ENCODE assay signal across 14 cellular contexts in the genomic region with DNA sequence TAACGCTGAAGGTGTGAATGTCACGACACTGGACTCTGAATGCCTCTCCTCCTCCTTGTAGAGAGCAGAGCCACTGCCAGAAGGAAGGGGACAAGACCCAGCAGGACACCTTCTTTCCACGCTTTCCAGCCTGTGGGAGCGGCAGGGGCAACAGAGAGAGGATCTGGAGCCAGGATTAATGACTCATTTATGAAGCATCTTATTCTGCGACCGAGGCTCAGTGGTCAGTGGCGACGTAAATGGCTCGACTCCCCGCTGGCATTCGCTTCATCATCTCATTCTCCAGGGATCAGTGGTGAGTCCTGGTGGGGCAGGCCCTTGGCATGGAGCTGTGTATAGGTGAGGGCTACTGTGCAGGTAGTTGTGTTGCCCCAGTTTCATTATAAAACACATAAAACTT. TPM values are rescaled to one million over a fixed set of nuclear protein-coding genes. Genes with fewer than 3 reads are reported as not detected.
DNase-seq lines count a peak whose midpoint lies in the region; ATAC-seq and TF ChIP-seq lines count a peak whose summit lies in the region.
"Had no signal": no experiment of that assay in that cellular context is flagged by ENCODE, and none has a peak within 500 bp of the region (broad histone marks: within the 10 kb centered on the region; RNA-seq: fewer than 3 reads in every experiment).

No MANE protein-coding gene starts in this region.

- in situ Hi-C loops in Panc1 (cut with HindIII; ENCODE audit: low pct_unique_long_range_greater_than_20kb, low sequenced_read_pairs): no loop called here

- no peak overlapping the region for H3K27ac ChIP-seq in Panc1 (ENCODE audit: low read length)
- peak overlapping the region in 1 of 2 donors; percentile 20 for H3K27ac ChIP-seq in coronary artery
- H3K27ac ChIP-seq: BLaER1 had no signal

- no peak overlapping the region for H3K4me3 ChIP-seq in Panc1 (ENCODE audit: low read depth in 2 of 2, low read length in 2 of 2)
- no peak overlapping the region for H3K4me3 ChIP-seq in coronary artery
- H3K4me3 ChIP-seq: BLaER1, lung had no signal

- no peaks in the 10 kb centered on the region for H3K36me3 ChIP-seq in Panc1 (ENCODE audit: control insufficient read depth, insufficient read depth, low read length)

- POLR2A ChIA-PET in Panc1 (lab: Charles Lee): no interaction called here

- intact Hi-C loops in Panc1 (cut with micrococcal nuclease; ENCODE audit: unreplicated experiment): no loop called here

- H3K9me3 ChIP-seq in Panc1 (ENCODE audit: control insufficient read depth, insufficient read depth, low read depth, low read length): no peaks in the 10 kb centered on the region
- H3K9me3 ChIP-seq: BLaER1 had no signal

- ATAC-seq in Panc1 (peak; percentile 52), GM18858 (IDR thresholded peaks at IDR 0.05; ENCODE audit: unreplicated experiment) (no peak), GM18519 (IDR thresholded peaks at IDR 0.05; ENCODE audit: low FRiP score, unreplicated experiment) (no peak), GM18907 (IDR thresholded peaks at IDR 0.05; ENCODE audit: unreplicated experiment) (no peak)
- ATAC-seq: activated CD8-positive, alpha-beta T cell treated with anti-CD3 and anti-CD28 coated beads, Interleukin-2, amount 10 ng/mL, durations not matched to agents 7 days and 5 days; stimulated activated memory B cell treated with anti-CD40 and anti-IgM and Interleukin-4, amounts not matched to agents 10 μg/mL and 1 μg/mL and 100 μg/mL, for 72 hours had no signal

- peak; percentile 89 for DNase-seq in Daoy (ENCODE audit: low read depth)
- no peak for DNase-seq in Panc1 (ENCODE audit: low read depth, low spot score)
- DNase-seq in coronary artery (ENCODE audit: low spot score): peak; percentile 74
- DNase-seq in non-pigmented ciliary epithelial cell (ENCODE audit: low read depth): peak; percentile 51
- DNase-seq in effector CD4-positive, alpha-beta T cell: no peak
- DNase-seq: activated CD8-positive, alpha-beta T cell treated with anti-CD3 and anti-CD28 coated beads, Interleukin-2, amount 10 ng/mL, durations not matched to agents 7 days and 5 days; effector memory CD4-positive, alpha-beta T cell had no signal

- TF ChIP-seq CTCF in Panc1 (IDR thresholded peaks at IDR 0.05): no peak
- no peak for TF ChIP-seq CTCF in coronary artery (IDR thresholded peaks at IDR 0.05)

- BruUV-seq in Panc1 (replicated peaks; lab: Mats Ljungman, UMichigan): no TSS peak

- H3K27me3 ChIP-seq in Panc1 (ENCODE audit: control insufficient read depth, insufficient read depth, low read length): no peaks in the 10 kb centered on the region
- H3K27me3 ChIP-seq: BLaER1 had no signal

- H3K4me1 ChIP-seq in Panc1 (ENCODE audit: control insufficient read depth, insufficient read depth, low read length): peaks cover 14% of the 10 kb centered on the region

- CTCF ChIA-PET in Panc1 (lab: Charles Lee): no interaction called here

RNA-seq across cellular contexts. Expression of gene SLC37A1, which starts 4.6 kb away (rescaled TPM):
- total RNA-seq in Daoy (2014; rRNA removed; shearing (Covaris generic)): 10.9 and 23.2 TPM in 2 replicates
- total RNA-seq in Panc1 (2021; ENCODE audit: unreplicated experiment): 7.7 TPM
- 9.2 TPM for polyA plus RNA-seq in Panc1 (2012; ENCODE audit: insufficient read length)

RNA-seq across cellular contexts. Expression of gene RSPH1, which starts 22.2 kb away (rescaled TPM):
- 0.23 and 0.80 TPM in 2 replicates for total RNA-seq in Daoy (2014; rRNA removed; shearing (Covaris generic))
- 0.46 TPM for total RNA-seq in Panc1 (2021; ENCODE audit: unreplicated experiment)
- polyA plus RNA-seq in Panc1 (2012; ENCODE audit: insufficient read length): 1.6 TPM
- total RNA-seq: activated CD8-positive, alpha-beta T cell treated with anti-CD3 and anti-CD28 coated beads, Interleukin-2, amount 10 ng/mL, durations not matched to agents 7 days and 5 days; T-helper 1 cell treated with Interleukin-12 subunit alpha and Interleukin-12 subunit beta and Interleukin-4 antibody, amounts not matched to agents 30 ng/mL and 1 ng/mL, for 36 hours had no signal

Comparison
In these comparisons a context has a peak if more than half of its experiments do, and no peak if none do; other contexts are left out.
1. DNase-seq: peak in Daoy (single experiment), coronary artery (single experiment) and non-pigmented ciliary epithelial cell (single experiment); none in Panc1 (single experiment) and effector CD4-positive, alpha-beta T cell (single experiment).